Comparison of ENCODE assay signal across 17 cellular contexts in the genomic region with DNA sequence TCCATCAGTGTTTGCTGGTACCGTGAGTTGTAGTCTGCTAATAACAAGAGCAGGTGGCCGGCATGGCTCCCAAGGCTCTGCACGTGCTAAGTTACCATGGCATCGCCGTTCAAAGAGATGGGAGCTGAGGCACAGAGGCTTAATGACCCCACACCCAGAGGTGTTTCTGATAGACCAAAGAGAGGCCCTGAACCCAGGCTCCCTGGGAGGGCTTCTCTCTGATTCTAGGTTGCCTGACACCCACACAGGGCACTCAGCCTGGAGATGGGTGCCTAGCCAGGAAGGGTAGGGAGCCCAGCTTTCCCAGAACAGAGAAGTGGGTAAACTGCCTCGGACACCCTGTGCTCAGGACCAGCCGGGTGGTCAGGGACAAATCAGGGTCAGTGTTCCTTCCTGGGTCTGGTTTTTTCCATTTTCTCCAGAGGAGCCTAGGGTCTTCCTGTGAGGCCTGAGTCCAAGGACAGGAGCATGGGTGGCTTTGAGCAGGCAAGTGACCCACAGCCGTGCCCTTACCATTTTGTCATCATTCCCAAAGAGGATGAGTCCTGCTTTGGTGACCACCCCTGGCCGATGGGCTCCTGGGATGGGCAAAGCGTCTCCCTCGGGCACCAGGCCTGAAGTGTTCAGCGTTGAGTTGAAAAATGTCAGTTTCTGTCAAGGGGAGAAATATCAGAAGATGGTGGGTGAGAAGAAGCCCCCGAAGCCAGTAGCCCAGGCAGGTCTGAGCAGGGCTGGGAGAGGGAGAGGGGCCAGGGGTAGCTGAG. TPM values are rescaled to one million over a fixed set of nuclear protein-coding genes. Genes with fewer than 3 reads are reported as not detected.
DNase-seq lines count a peak whose midpoint lies in the region; ATAC-seq and TF ChIP-seq lines count a peak whose summit lies in the region.
"Had no signal": no experiment of that assay in that cellular context is flagged by ENCODE, and none has a peak within 500 bp of the region (broad histone marks: within the 10 kb centered on the region; RNA-seq: fewer than 3 reads in every experiment).

No MANE protein-coding gene starts in this region.

- H3K36me3 Mint-ChIP-seq in T-helper 2 cell treated with Interferon-gamma antibody and Interleukin-4, amounts not matched to agents 5 μg/mL and 100 μg/mL, for 36 hours (ENCODE audit: low read depth) = no peaks in the 10 kb centered on the region
- H3K36me3 Mint-ChIP-seq: CD4-positive, CD25-positive, alpha-beta regulatory T cell had no signal

- TF ChIP-seq CTCF in GM13976 (IDR thresholded peaks at IDR 0.05; ENCODE audit: borderline replicate concordance, control extremely low read depth, extremely low read depth, insufficient read depth, missing control alignments) (no peak), sigmoid colon (IDR thresholded peaks at IDR 0.05) (no peak), stomach (IDR thresholded peaks at IDR 0.05) (no peak)

- TF ChIP-seq EP300 in sigmoid colon (IDR thresholded peaks at IDR 0.05) = no peak
- no peak for TF ChIP-seq EP300 in stomach (IDR thresholded peaks at IDR 0.05)

- H3K4me1 ChIP-seq in sigmoid colon (no peaks in the 10 kb centered on the region), stomach (no peaks in the 10 kb centered on the region)
- H3K4me1 ChIP-seq: SJCRH30 had no signal

- no peak overlapping the region for H3K27ac ChIP-seq in sigmoid colon
- H3K27ac ChIP-seq in stomach = no peak overlapping the region
- H3K27ac ChIP-seq: GM23248, RWPE1, SJCRH30 had no signal

- H3K27me3 Mint-ChIP-seq in T-helper 2 cell treated with Interferon-gamma antibody and Interleukin-4, amounts not matched to agents 5 μg/mL and 100 μg/mL, for 36 hours (ENCODE audit: low read depth) = no peaks in the 10 kb centered on the region

- H3K4me1 Mint-ChIP-seq in T-helper 2 cell treated with Interferon-gamma antibody and Interleukin-4, amounts not matched to agents 5 μg/mL and 100 μg/mL, for 36 hours (ENCODE audit: low read depth) = no peaks in the 10 kb centered on the region
- H3K4me1 Mint-ChIP-seq: CD4-positive, CD25-positive, alpha-beta regulatory T cell had no signal

- H3K9me3 Mint-ChIP-seq in T-helper 2 cell treated with Interferon-gamma antibody and Interleukin-4, amounts not matched to agents 5 μg/mL and 100 μg/mL, for 36 hours = no peaks in the 10 kb centered on the region
- H3K9me3 Mint-ChIP-seq: CD4-positive, CD25-positive, alpha-beta regulatory T cell had no signal

- in situ Hi-C loops in GM13976 (cut with MboI; ENCODE audit: low sequenced_read_pairs, unreplicated experiment) = no loop called here

- intact Hi-C loops in sigmoid colon (cut with DNase I) = no loop called here
- intact Hi-C loops in stomach (cut with DNase I; ENCODE audit: low total_unique reads) = no loop called here

- H3K9me3 ChIP-seq in sigmoid colon (no peaks in the 10 kb centered on the region), stomach (no peaks in the 10 kb centered on the region)
- H3K9me3 ChIP-seq: SJCRH30 had no signal

- no peaks in the 10 kb centered on the region for H3K27me3 ChIP-seq in sigmoid colon
- no peaks in the 10 kb centered on the region for H3K27me3 ChIP-seq in stomach

- no peak for ATAC-seq in HG03460 (IDR thresholded peaks at IDR 0.05; ENCODE audit: unreplicated experiment)

- H3K4me3 ChIP-seq in sigmoid colon = no peak overlapping the region
- H3K4me3 ChIP-seq in stomach = no peak overlapping the region
- H3K4me3 ChIP-seq: GM23248, SJCRH30 had no signal

- H3K36me3 ChIP-seq in sigmoid colon (no peaks in the 10 kb centered on the region), stomach (peaks cover 0 to 50% (median 0%) of the 10 kb centered on the region in 4 donors)
- H3K36me3 ChIP-seq: SJCRH30 had no signal

- H3K27ac Mint-ChIP-seq in T-helper 2 cell treated with Interferon-gamma antibody and Interleukin-4, amounts not matched to agents 5 μg/mL and 100 μg/mL, for 36 hours = no peak overlapping the region
- H3K27ac Mint-ChIP-seq: CD4-positive, CD25-positive, alpha-beta regulatory T cell had no signal

- TF ChIP-seq POLR2A in sigmoid colon (IDR thresholded peaks at IDR 0.05) (no peak), stomach (IDR thresholded peaks at IDR 0.05) (no peak)

- 91 to 94% methylated on average over 13 of the region's 13 CpGs for WGBS in sigmoid colon, 2 donors
- 88 to 93% (median 92%) methylated on average over 13 of the region's 13 CpGs for WGBS in stomach, 5 donors

- H3K4me3 Mint-ChIP-seq in T-helper 2 cell treated with Interferon-gamma antibody and Interleukin-4, amounts not matched to agents 5 μg/mL and 100 μg/mL, for 36 hours = no peak overlapping the region
- H3K4me3 Mint-ChIP-seq: CD4-positive, CD25-positive, alpha-beta regulatory T cell had no signal

- DNase-seq in T-helper 2 cell treated with Interferon-gamma antibody and Interleukin-4, amounts not matched to agents 5 μg/mL and 100 μg/mL, for 36 hours (ENCODE audit: low spot score) = peak; percentile 1
- DNase-seq in T-helper 2 cell (no peak), GM13976 (ENCODE audit: low spot score) (peak; percentile 10), iPS-NIHi11 (ENCODE audit: low spot score) (peak; percentile 1), sigmoid colon (peak; percentile 40), stomach (no peak)
- DNase-seq: CD4-positive, CD25-positive, alpha-beta regulatory T cell; DMS53; GM23248; KBM-7; NCI-H1930; NCI-H524; NK-92 treated with Interleukin-12 subunit alpha and Interleukin-12 subunit beta, amount 100 ng/mL, for 24 hours; OCI-M1; SJCRH30 had no signal

RNA-seq across cellular contexts. Expression of gene ALDH1L1, which starts 27.3 kb away (rescaled TPM):
- total RNA-seq in sigmoid colon (10 to 100 TPM; 15.0 to 32.5 (median 27.6) TPM), stomach (10 to 100 TPM in 1 of 5 donors, 1 to 10 TPM in 4; 2.6 to 17.4 (median 5.9) TPM)
- polyA plus RNA-seq in sigmoid colon (10 to 100 TPM in 1 of 3 donors, 1 to 10 TPM in 2; 7.2 to 10.4 (median 8.5) TPM), stomach (1 to 10 TPM; 1.4 to 9.8 (median 4.4) TPM)
- total RNA-seq: CD4-positive, CD25-positive, alpha-beta regulatory T cell; GM23248 had no signal
- polyA plus RNA-seq: GM23248 had no signal

Comparison
In these comparisons a context has a peak if more than half of its experiments do, and no peak if none do; other contexts are left out.
1. DNase-seq: peak in T-helper 2 cell treated with Interferon-gamma antibody and Interleukin-4, amounts not matched to agents 5 μg/mL and 100 μg/mL, for 36 hours (single experiment), GM13976 (single experiment), iPS-NIHi11 (single experiment) and sigmoid colon (single experiment); none in T-helper 2 cell (0 of 5) and stomach (single experiment).